Comparison of ENCODE assay signal across 8 cellular contexts in genomic region chr19:28312269-28312668, GRCh38.
"Had no signal": no experiment of that assay in that cellular context is flagged by ENCODE, and none has a peak within 500 bp of the region (broad histone marks: within the 10 kb centered on the region; RNA-seq: fewer than 3 reads in every experiment).

No MANE protein-coding gene starts in this region.

- H3K9ac ChIP-seq: KMS-11 had no signal

- H3K27ac ChIP-seq: HL-60, KMS-11 had no signal

- DNase-seq: IMR-90, KBM-7, KG1 had no signal

- FAIRE-seq: HepG2, HTR-8/SVneo had no signal

- H3K27ac Mint-ChIP-seq: IgD-negative memory B cell had no signal

- H3K27me3 Mint-ChIP-seq: IgD-negative memory B cell had no signal

- H3K4me2 ChIP-seq: KMS-11 had no signal

- H3K4me1 Mint-ChIP-seq: IgD-negative memory B cell had no signal

- ATAC-seq: HepG2 had no signal
